In genomic region chr6:727796-728195, GRCh38 we compare ENCODE assay signal across 15 cellular contexts.
A peak's percentile ranks its signal among the peaks of the same experiment; 100 is the strongest.
DNase-seq lines count a peak whose midpoint lies in the region.
"Had no signal": no experiment of that assay in that cellular context is flagged by ENCODE, and none has a peak within 500 bp of the region (broad histone marks: within the 10 kb centered on the region; RNA-seq: fewer than 3 reads in every experiment).

No MANE protein-coding gene starts in this region.

- peak; percentile 14 for DNase-seq in DMS 273 (lab: John Stamatoyannopoulos, UW; ENCODE audit: unreplicated experiment)
- DNase-seq in DMS 273 treated with DMSO at 0.1 percent for 48 hours (lab: John Stamatoyannopoulos, UW): no peak
- peak; percentile 55 for DNase-seq in globus pallidus (ENCODE audit: low spot score)
- DNase-seq in pons (ENCODE audit: low spot score): peak; percentile 88
- DNase-seq in OCI-M1 (lab: John Stamatoyannopoulos, UW): no peak
- DNase-seq in NCI-H2196 treated with DMSO at 0.1 percent for 48 hours (lab: John Stamatoyannopoulos, UW; ENCODE audit: unreplicated experiment): no peak
- no peak for DNase-seq in amygdala (lab: John Stamatoyannopoulos, UW)
- DNase-seq: Caco-2; CD4-positive, CD25-positive, alpha-beta regulatory T cell; CD8-positive, alpha-beta T cell; DMS53; DMS79 treated with DMSO at 0.1 percent for 48 hours; GF-D8; GOT3; HFFc6 had no signal

Comparison
In these comparisons a context has a peak if more than half of its experiments do, and no peak if none do; other contexts are left out.
1. DNase-seq: peak in DMS 273 (single experiment), globus pallidus (single experiment) and pons (single experiment); none in DMS 273 treated with DMSO at 0.1 percent for 48 hours (single experiment), OCI-M1 (single experiment), NCI-H2196 treated with DMSO at 0.1 percent for 48 hours (single experiment) and amygdala (0 of 56).